15 cellular contexts compared by ENCODE assay signal in the genomic region with DNA sequence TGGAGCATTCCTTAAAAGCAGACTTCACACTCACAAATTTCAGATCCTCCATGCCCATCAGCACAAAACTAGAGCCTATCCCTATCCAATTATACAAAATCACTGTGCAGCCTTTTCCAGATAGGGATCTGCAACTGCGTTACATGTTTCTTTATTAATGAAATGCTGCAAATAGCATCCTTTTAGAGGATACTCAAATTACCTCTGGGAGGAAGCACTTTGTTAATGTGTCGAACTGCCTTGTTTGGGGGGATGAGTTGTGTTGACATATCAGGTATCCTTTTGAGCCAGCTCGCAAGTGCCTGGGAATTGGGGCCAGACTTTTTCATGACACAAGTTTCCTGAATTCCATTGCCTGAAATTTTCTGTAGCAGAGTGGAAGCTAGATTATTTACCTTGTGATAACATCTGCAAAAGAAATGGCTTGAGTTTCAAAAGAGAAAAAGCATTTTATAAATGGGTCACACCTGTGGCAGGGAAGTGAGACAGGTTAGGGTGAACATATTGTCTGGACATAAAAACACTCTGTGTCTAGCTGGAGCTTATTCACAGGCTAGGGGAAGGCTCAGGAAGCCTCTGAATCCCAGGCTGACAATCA.
"Had no signal": no experiment of that assay in that cellular context is flagged by ENCODE, and none has a peak within 500 bp of the region (broad histone marks: within the 10 kb centered on the region; RNA-seq: fewer than 3 reads in every experiment).

No MANE protein-coding gene starts in this region.

- H3K4me3 Mint-ChIP-seq: activated B cell treated with CpG ODN at 0.5 μM for 24 hours; activated CD4-positive, alpha-beta T cell treated with anti-CD3 and anti-CD28 coated beads, Interleukin-2, amount 10 ng/mL, durations not matched to agents 7 days and 5 days; activated naive CD4-positive, alpha-beta T cell treated with anti-CD3 and anti-CD28 coated beads, Interleukin-2, amount 50 U/mL, for 24 hours; neural crest cell; stimulated activated naive CD8-positive, alpha-beta T cell treated with anti-CD3 and anti-CD28 coated beads, Interleukin-15, amount 100 ng/mL, for 72 hours had no signal

- H3K9me3 Mint-ChIP-seq: activated B cell treated with CpG ODN at 0.5 μM for 24 hours; activated CD4-positive, alpha-beta T cell treated with anti-CD3 and anti-CD28 coated beads, Interleukin-2, amount 10 ng/mL, durations not matched to agents 7 days and 5 days; activated naive CD4-positive, alpha-beta T cell treated with anti-CD3 and anti-CD28 coated beads, Interleukin-2, amount 50 U/mL, for 24 hours; activated T-helper 2 cell treated with anti-CD3 and anti-CD28 coated beads, Interferon-gamma antibody, Interleukin-2, Interleukin-4, amounts not matched to agents 10 μg/mL and 5 μg/mL and 100 μg/mL, durations not matched to agents 14 hours and 24 hours and 36 hours had no signal

- H3K36me3 Mint-ChIP-seq: activated naive CD4-positive, alpha-beta T cell treated with anti-CD3 and anti-CD28 coated beads, Interleukin-2, amount 50 U/mL, for 24 hours had no signal

- H3K4me1 Mint-ChIP-seq: activated B cell treated with CpG ODN at 0.5 μM for 24 hours; activated CD4-positive, alpha-beta T cell treated with anti-CD3 and anti-CD28 coated beads, Interleukin-2, amount 10 ng/mL, durations not matched to agents 7 days and 5 days; activated naive CD4-positive, alpha-beta T cell treated with anti-CD3 and anti-CD28 coated beads, Interleukin-2, amount 50 U/mL, for 24 hours; stimulated activated naive CD8-positive, alpha-beta T cell treated with anti-CD3 and anti-CD28 coated beads, Interleukin-15, amount 100 ng/mL, for 72 hours had no signal

- ATAC-seq: body of pancreas; heart left ventricle; pancreas; stimulated activated naive CD8-positive, alpha-beta T cell treated with anti-CD3 and anti-CD28 coated beads, Interleukin-15, amount 100 ng/mL, for 72 hours had no signal

- H3K27me3 Mint-ChIP-seq: activated B cell treated with CpG ODN at 0.5 μM for 24 hours; activated CD4-positive, alpha-beta T cell treated with anti-CD3 and anti-CD28 coated beads, Interleukin-2, amount 10 ng/mL, durations not matched to agents 7 days and 5 days; activated naive CD4-positive, alpha-beta T cell treated with anti-CD3 and anti-CD28 coated beads, Interleukin-2, amount 50 U/mL, for 24 hours; stimulated activated naive CD8-positive, alpha-beta T cell treated with anti-CD3 and anti-CD28 coated beads, Interleukin-15, amount 100 ng/mL, for 72 hours had no signal

- DNase-seq: activated B cell treated with CpG ODN at 0.5 μM for 24 hours; activated CD4-positive, alpha-beta T cell treated with anti-CD3 and anti-CD28 coated beads, Interleukin-2, amount 10 ng/mL, durations not matched to agents 7 days and 5 days; body of pancreas; central memory CD4-positive, alpha-beta T cell; cortex of kidney; effector CD8-positive, alpha-beta T cell; heart left ventricle; left ventricle myocardium inferior; pancreas; stimulated activated CD4-positive, alpha-beta T cell treated with anti-CD3 and anti-CD28 coated beads, Interleukin-4, amount 100 ng/mL, for 24 hours; stimulated activated naive CD8-positive, alpha-beta T cell treated with anti-CD3 and anti-CD28 coated beads, Interleukin-15, amount 100 ng/mL, for 72 hours; testis had no signal

- H3K27ac Mint-ChIP-seq: activated B cell treated with CpG ODN at 0.5 μM for 24 hours; activated CD4-positive, alpha-beta T cell treated with anti-CD3 and anti-CD28 coated beads, Interleukin-2, amount 10 ng/mL, durations not matched to agents 7 days and 5 days; activated naive CD4-positive, alpha-beta T cell treated with anti-CD3 and anti-CD28 coated beads, Interleukin-2, amount 50 U/mL, for 24 hours; activated T-helper 2 cell treated with anti-CD3 and anti-CD28 coated beads, Interferon-gamma antibody, Interleukin-2, Interleukin-4, amounts not matched to agents 10 μg/mL and 5 μg/mL and 100 μg/mL, durations not matched to agents 14 hours and 24 hours and 36 hours; stimulated activated naive CD8-positive, alpha-beta T cell treated with anti-CD3 and anti-CD28 coated beads, Interleukin-15, amount 100 ng/mL, for 72 hours had no signal
